In the genomic region with DNA sequence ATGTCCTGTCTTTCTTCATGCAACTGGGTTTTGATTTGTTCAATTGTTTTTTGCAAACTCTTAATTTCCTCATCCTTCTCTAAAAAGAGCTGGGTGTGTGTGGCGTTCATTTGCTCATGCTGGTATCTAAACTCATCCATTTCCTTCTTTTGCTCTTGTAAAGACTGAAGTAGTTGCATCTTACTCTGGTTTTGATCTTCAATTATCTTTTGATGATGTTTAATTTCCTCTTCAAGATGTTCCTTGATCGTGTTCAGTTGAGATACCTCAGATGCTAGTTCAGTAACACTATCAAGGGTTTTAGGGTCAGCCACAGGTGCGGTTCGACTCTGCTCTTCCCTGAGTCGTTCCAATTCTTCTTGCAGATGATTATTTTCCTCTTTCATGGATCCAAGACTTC, we compare ENCODE assay signal across 1 cellular context.
TF ChIP-seq lines count a peak whose summit lies in the region.

No MANE protein-coding gene starts in this region.

TF ChIP-seq in HepG2, 621 proteins besides CTCF, POLR2A, EP300 and RAD21:
- TF ChIP-seq MTA3 (CRISPR knock-in tag; IDR thresholded peaks at IDR 0.05) (no peak), KAT7 (CRISPR knock-in tag; IDR thresholded peaks at IDR 0.05; ENCODE audit: borderline replicate concordance) (no peak), PHF8 (CRISPR knock-in tag; IDR thresholded peaks at IDR 0.05) (no peak), ZBTB42 (CRISPR knock-in tag; IDR thresholded peaks at IDR 0.05) (no peak), ZNF747 (CRISPR knock-in tag; IDR thresholded peaks at IDR 0.05; ENCODE audit: borderline replicate concordance) (no peak), ZMYM4 (CRISPR knock-in tag; IDR thresholded peaks at IDR 0.05) (no peak), ZFP62 (CRISPR knock-in tag; IDR thresholded peaks at IDR 0.05) (no peak), PLRG1 (conservative IDR thresholded peaks at IDR 0.05) (no peak), ETV5 (CRISPR knock-in tag; IDR thresholded peaks at IDR 0.05; ENCODE audit: borderline replicate concordance) (no peak)
- TF ChIP-seq, protein P1, sequence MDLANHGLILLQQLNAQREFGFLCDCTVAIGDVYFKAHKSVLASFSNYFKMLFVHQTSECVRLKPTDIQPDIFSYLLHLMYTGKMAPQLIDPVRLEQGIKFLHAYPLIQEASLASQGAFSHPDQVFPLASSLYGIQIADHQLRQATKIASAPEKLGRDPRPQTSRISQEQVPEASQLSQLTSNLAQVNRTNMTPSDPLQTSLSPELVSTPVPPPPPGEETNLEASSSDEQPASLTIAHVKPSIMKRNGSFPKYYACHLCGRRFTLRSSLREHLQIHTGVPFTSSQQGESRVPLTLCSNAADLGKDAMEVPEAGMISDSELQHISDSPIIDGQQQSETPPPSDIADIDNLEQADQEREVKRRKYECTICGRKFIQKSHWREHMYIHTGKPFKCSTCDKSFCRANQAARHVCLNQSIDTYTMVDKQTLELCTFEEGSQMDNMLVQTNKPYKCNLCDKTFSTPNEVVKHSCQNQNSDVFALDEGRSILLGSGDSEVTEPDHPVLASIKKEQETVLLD (CRISPR knock-in tag; IDR thresholded peaks at IDR 0.05; ENCODE audit: low read depth): no peak
- TF ChIP-seq, protein P2, sequence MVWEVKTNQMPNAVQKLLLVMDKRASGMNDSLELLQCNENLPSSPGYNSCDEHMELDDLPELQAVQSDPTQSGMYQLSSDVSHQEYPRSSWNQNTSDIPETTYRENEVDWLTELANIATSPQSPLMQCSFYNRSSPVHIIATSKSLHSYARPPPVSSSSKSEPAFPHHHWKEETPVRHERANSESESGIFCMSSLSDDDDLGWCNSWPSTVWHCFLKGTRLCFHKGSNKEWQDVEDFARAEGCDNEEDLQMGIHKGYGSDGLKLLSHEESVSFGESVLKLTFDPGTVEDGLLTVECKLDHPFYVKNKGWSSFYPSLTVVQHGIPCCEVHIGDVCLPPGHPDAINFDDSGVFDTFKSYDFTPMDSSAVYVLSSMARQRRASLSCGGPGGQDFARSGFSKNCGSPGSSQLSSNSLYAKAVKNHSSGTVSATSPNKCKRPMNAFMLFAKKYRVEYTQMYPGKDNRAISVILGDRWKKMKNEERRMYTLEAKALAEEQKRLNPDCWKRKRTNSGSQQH (CRISPR knock-in tag; IDR thresholded peaks at IDR 0.05; ENCODE audit: low read depth): no peak
- TF ChIP-seq, protein P3, sequence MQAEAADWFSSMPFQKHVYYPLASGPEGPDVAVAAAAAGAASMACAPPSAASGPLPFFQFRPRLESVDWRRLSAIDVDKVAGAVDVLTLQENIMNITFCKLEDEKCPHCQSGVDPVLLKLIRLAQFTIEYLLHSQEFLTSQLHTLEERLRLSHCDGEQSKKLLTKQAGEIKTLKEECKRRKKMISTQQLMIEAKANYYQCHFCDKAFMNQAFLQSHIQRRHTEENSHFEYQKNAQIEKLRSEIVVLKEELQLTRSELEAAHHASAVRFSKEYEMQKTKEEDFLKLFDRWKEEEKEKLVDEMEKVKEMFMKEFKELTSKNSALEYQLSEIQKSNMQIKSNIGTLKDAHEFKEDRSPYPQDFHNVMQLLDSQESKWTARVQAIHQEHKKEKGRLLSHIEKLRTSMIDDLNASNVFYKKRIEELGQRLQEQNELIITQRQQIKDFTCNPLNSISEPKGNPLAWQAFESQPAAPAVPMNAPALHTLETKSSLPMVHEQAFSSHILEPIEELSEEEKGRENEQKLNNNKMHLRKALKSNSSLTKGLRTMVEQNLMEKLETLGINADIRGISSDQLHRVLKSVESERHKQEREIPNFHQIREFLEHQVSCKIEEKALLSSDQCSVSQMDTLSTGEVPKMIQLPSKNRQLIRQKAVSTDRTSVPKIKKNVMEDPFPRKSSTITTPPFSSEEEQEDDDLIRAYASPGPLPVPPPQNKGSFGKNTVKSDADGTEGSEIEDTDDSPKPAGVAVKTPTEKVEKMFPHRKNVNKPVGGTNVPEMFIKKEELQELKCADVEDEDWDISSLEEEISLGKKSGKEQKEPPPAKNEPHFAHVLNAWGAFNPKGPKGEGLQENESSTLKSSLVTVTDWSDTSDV (CRISPR knock-in tag; IDR thresholded peaks at IDR 0.05): no peak
